In genomic region chr13:98503175-98504028, GRCh38 we compare ENCODE assay signal across 1 cellular context.
TF ChIP-seq lines count a peak whose summit lies in the region.

No MANE protein-coding gene starts in this region.

TF ChIP-seq in HEK293, 187 proteins besides CTCF, POLR2A, EP300 and RAD21 (continued from another document):
- no peak for TF ChIP-seq PRDM10 (tag by site-specific recombination; IDR thresholded peaks at IDR 0.05)
TF ChIP-seq in HEK293: peak in this region for 3.
